11 cellular contexts compared by ENCODE assay signal in the genomic region with DNA sequence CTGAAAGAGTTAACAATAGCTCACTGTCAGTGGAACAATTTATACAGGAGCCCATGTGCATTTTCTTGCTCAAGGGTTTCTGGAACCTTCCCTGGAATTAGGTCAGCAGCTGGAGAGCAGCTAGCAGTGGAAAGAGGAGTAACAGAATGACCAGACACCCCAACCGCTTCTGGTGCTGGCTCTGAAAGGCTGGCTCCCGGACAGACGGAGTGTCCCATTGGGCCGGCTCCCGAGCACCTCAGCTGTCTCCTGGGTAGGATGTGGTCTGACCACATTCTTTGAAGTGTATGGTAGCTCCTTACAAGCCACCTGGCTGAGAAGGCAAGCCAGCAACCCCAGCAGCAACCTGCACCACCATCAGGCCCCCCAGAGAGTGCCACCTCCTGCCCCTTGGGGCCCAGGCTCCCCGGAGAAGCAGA. TPM values are rescaled to one million over a fixed set of nuclear protein-coding genes. Genes with fewer than 3 reads are reported as not detected.
DNase-seq lines count a peak whose midpoint lies in the region; ATAC-seq and TF ChIP-seq lines count a peak whose summit lies in the region.
"Had no signal": no experiment of that assay in that cellular context is flagged by ENCODE, and none has a peak within 500 bp of the region (broad histone marks: within the 10 kb centered on the region; RNA-seq: fewer than 3 reads in every experiment).

No MANE protein-coding gene starts in this region.

- ATAC-seq in GM18505 (IDR thresholded peaks at IDR 0.05; ENCODE audit: unreplicated experiment) (peak; percentile 80), GM21390 (IDR thresholded peaks at IDR 0.05; ENCODE audit: unreplicated experiment) (peak; percentile 92), HG03457 (IDR thresholded peaks at IDR 0.05; ENCODE audit: unreplicated experiment) (peak; percentile 91), left lobe of liver (peak; percentile 21), HG03520 (IDR thresholded peaks at IDR 0.05; ENCODE audit: unreplicated experiment) (no peak)

- DNase-seq in left lobe of liver (ENCODE audit: low spot score), result peak; percentile 60
- no peak for DNase-seq in WERI-Rb-1
- DNase-seq in NCI-H2196 (lab: John Stamatoyannopoulos, UW; ENCODE audit: unreplicated experiment), result no peak
- no peak for DNase-seq in stimulated activated CD4-positive, alpha-beta T cell treated with anti-CD3 and anti-CD28 coated beads, Interleukin-4, amount 100 ng/mL, for 24 hours
- DNase-seq: NCI-H2107, tibial artery had no signal

- TF ChIP-seq CTCF in WERI-Rb-1 (IDR thresholded peaks at IDR 0.05; ENCODE audit: low read depth, low read length), result no peak

- no peak overlapping the region for H3K27ac ChIP-seq in WERI-Rb-1
- H3K27ac ChIP-seq: breast epithelium, tibial artery had no signal

- no peak for TF ChIP-seq POLR2A in GM18505 (IDR thresholded peaks at IDR 0.05; ENCODE audit: borderline replicate concordance, extremely low read depth, insufficient read depth, insufficient read length)

- H3K36me3 ChIP-seq in WERI-Rb-1, result peaks cover 8% of the 10 kb centered on the region
- H3K36me3 ChIP-seq: breast epithelium, tibial artery had no signal

- no peaks in the 10 kb centered on the region for H3K9me3 ChIP-seq in WERI-Rb-1 (ENCODE audit: severe bottlenecking)
- H3K9me3 ChIP-seq: breast epithelium, tibial artery had no signal

- no peaks in the 10 kb centered on the region for H3K27me3 ChIP-seq in WERI-Rb-1 (ENCODE audit: insufficient read depth, low read depth, severe bottlenecking)
- H3K27me3 ChIP-seq: breast epithelium, tibial artery had no signal

- H3K4me3 ChIP-seq in WERI-Rb-1 (ENCODE audit: low read depth, low read length), result no peak overlapping the region
- H3K4me3 ChIP-seq: breast epithelium, tibial artery had no signal

RNA-seq across cellular contexts. Expression of gene ABTB2, which starts 44.7 kb away (rescaled TPM):
- total RNA-seq in left lobe of liver, result 11.4 TPM
